In the genomic region with DNA sequence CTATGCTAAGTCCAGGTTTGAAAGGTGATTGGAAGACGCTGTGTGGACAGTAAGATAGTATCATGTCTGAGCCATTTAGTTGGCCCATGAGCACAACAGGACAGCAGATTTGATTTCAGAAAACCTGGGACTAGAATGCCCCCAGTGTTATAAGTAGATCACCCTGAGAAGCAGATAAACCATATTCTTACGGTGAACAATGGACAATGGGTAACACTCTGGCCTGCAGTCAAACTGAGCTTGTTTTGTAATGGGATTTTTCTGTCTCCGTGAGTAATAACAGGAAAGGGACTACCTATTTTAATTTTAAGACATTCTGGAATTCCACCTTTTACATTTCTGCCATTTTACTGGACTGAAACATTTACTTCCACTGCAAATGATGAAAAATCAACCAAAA, we compare ENCODE assay signal across 31 cellular contexts.
DNase-seq lines count a peak whose midpoint lies in the region; ATAC-seq and TF ChIP-seq lines count a peak whose summit lies in the region.
"Had no signal": no experiment of that assay in that cellular context is flagged by ENCODE, and none has a peak within 500 bp of the region (broad histone marks: within the 10 kb centered on the region; RNA-seq: fewer than 3 reads in every experiment).

No MANE protein-coding gene starts in this region.

- no peak overlapping the region for H3K4me3 ChIP-seq in left ventricle myocardium inferior
- H3K4me3 ChIP-seq: esophagus muscularis mucosa, gastroesophageal sphincter, tibial artery had no signal

- H3K27ac ChIP-seq in left ventricle myocardium inferior (replicated peaks) (peak overlapping the region; percentile 38), temporal lobe (ENCODE audit: low read depth, low read length) (peak overlapping the region; percentile 84)
- H3K27ac ChIP-seq: esophagus muscularis mucosa, gastroesophageal sphincter, tibial artery had no signal

- no peaks in the 10 kb centered on the region for H3K36me3 ChIP-seq in left ventricle myocardium inferior
- H3K36me3 ChIP-seq: esophagus muscularis mucosa, gastroesophageal sphincter, tibial artery had no signal

- no peak for DNase-seq in left ventricle myocardium inferior
- no peak for DNase-seq in cardiac septum (ENCODE audit: low spot score)
- DNase-seq in dermis blood vessel endothelial cell, result peak; percentile 81
- DNase-seq in inferior parietal cortex (ENCODE audit: extremely low spot score), result peak; percentile 58
- DNase-seq in LoVo (ENCODE audit: low spot score), result no peak
- DNase-seq: 8988T; activated CD4-positive, alpha-beta memory T cell treated with anti-CD3 and anti-CD28 coated beads, Interleukin-2, amount 10 ng/mL, durations not matched to agents 7 days and 5 days; activated CD4-positive, CD25-positive, alpha-beta regulatory T cell treated with anti-CD3 and anti-CD28 coated beads, Interleukin-2, amount 50 U/mL, for 72 hours; activated effector memory CD4-positive, alpha-beta T cell treated with anti-CD3 and anti-CD28 coated beads, Interleukin-2, amount 50 U/mL, for 16 hours; activated naive CD8-positive, alpha-beta T cell treated with anti-CD3 and anti-CD28 coated beads for 36 hours; activated T-cell treated with anti-CD3 and anti-CD28 coated beads for 4 hours; CD8-positive, alpha-beta memory T cell; DMS53; effector CD8-positive, alpha-beta T cell; immature natural killer cell; natural killer cell; NCI-H1105 treated with DMSO at 0.1 percent for 48 hours; NCI-H2029 treated with DMSO at 0.1 percent for 48 hours; NCI-H345; NCI-H748 treated with DMSO at 0.1 percent for 48 hours; occipital lobe; stimulated activated naive CD8-positive, alpha-beta T cell treated with anti-CD3 and anti-CD28 coated beads, Interleukin-15, Interleukin-2, amounts not matched to agents 100 U/mL and 50 U/mL, for 24 hours; T-helper 17 cell; tibial artery had no signal

- no peak for ATAC-seq in GM18511 (IDR thresholded peaks at IDR 0.05; ENCODE audit: unreplicated experiment)
- no peak for ATAC-seq in GM21360 (IDR thresholded peaks at IDR 0.05; ENCODE audit: unreplicated experiment)
- ATAC-seq: gastroesophageal sphincter; left lobe of liver; natural killer cell; SK-N-SH treated with all-trans-retinoic acid at 6 μM for 48 hours; stimulated activated naive CD8-positive, alpha-beta T cell treated with anti-CD3 and anti-CD28 coated beads, Interleukin-15, Interleukin-2, amounts not matched to agents 100 U/mL and 50 U/mL, for 24 hours; T-helper 17 cell had no signal

- no peaks in the 10 kb centered on the region for H3K27me3 ChIP-seq in left ventricle myocardium inferior (ENCODE audit: low read depth)
- H3K27me3 ChIP-seq: esophagus muscularis mucosa, gastroesophageal sphincter, tibial artery had no signal

- H3K9me3 ChIP-seq in left ventricle myocardium inferior (replicated peaks), result no peaks in the 10 kb centered on the region
- H3K9me3 ChIP-seq: esophagus muscularis mucosa, gastroesophageal sphincter, tibial artery had no signal

- no peak for TF ChIP-seq CTCF in left ventricle myocardium inferior (IDR thresholded peaks at IDR 0.05; ENCODE audit: borderline replicate concordance)

- H3K4me1 ChIP-seq in left ventricle myocardium inferior, result peaks cover 13% of the 10 kb centered on the region
- H3K4me1 ChIP-seq: esophagus muscularis mucosa, gastroesophageal sphincter had no signal

- intact Hi-C loops in left ventricle myocardium inferior (cut with micrococcal nuclease), result no loop called here
- intact Hi-C loops in cardiac septum (cut with DNase I), result no loop called here

Comparison
In these comparisons a context has a peak if more than half of its experiments do, and no peak if none do; other contexts are left out.
1. DNase-seq: peak in dermis blood vessel endothelial cell (single experiment) and inferior parietal cortex (single experiment); none in left ventricle myocardium inferior (single experiment), cardiac septum (single experiment) and LoVo (single experiment).